ENCODE assay signal across 1 cellular context in the genomic region with DNA sequence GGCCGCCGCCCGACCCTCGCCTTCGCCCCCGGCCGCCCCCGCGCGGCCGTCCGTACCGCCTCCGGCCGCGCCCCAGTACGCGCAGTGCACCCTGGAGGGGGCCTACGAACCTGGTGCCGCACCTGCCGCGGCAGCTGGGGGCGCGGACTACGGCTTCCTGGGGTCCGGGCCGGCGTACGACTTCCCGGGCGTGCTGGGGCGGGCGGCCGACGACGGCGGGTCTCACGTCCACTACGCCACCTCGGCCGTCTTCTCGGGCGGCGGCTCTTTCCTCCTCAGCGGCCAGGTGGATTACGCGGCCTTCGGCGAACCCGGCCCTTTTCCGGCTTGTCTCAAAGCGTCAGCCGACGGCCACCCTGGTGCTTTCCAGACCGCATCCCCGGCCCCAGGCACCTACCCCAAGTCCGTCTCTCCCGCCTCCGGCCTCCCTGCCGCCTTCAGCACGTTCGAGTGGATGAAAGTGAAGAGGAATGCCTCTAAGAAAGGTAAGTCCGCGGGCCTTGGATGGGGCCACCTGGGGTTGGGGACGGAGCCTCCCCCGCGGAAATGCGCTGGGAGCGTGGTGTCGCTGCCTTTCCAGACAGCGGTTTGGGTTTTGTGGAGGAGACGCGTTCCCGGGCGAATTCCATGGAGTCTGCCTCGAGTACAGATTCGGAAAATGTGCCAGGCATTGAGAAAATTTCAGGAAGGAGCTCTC.
TF ChIP-seq lines count a peak whose summit lies in the region.

No MANE protein-coding gene starts in this region.

TF ChIP-seq in IMR-90, 13 proteins besides CTCF, POLR2A, EP300 and RAD21:
- TF ChIP-seq, protein P1, sequence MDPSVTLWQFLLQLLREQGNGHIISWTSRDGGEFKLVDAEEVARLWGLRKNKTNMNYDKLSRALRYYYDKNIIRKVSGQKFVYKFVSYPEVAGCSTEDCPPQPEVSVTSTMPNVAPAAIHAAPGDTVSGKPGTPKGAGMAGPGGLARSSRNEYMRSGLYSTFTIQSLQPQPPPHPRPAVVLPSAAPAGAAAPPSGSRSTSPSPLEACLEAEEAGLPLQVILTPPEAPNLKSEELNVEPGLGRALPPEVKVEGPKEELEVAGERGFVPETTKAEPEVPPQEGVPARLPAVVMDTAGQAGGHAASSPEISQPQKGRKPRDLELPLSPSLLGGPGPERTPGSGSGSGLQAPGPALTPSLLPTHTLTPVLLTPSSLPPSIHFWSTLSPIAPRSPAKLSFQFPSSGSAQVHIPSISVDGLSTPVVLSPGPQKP (IDR thresholded peaks at IDR 0.05; ENCODE audit: borderline replicate concordance, low read depth, low read length), result no peak
- no peak for TF ChIP-seq NFE2L2 (IDR thresholded peaks at IDR 0.05; ENCODE audit: low read depth, low read length)
- TF ChIP-seq CEBPB (IDR thresholded peaks at IDR 0.05; ENCODE audit: low read depth, low read length), result no peak
- TF ChIP-seq RCOR1 (IDR thresholded peaks at IDR 0.05; ENCODE audit: insufficient replicate concordance, low read length), result no peak
- no peak for TF ChIP-seq CHD1 (IDR thresholded peaks at IDR 0.05; ENCODE audit: low read depth, low read length)
